25 cellular contexts compared by ENCODE assay signal in the genomic region with DNA sequence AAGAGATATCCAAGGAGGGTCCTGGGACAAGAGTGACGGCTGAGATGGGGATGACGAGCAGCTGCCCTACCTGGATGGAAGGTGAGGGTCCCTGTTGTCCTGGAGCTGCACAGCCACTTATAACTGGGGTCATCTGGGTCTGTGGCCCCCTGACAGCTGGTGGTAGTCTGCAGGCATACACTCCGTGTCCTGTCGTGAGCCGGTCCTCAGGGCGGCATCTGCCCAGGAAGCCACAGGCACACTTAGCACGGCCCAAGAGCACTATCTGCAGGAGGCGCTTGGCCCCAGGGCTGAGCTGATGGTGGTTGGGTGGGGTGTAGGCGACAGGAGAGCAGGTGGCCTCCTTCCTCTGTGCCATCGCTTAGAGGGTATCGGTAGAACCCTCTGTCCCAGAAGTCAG.
A peak's percentile ranks its signal among the peaks of the same experiment; 100 is the strongest.
DNase-seq lines count a peak whose midpoint lies in the region; TF ChIP-seq lines count a peak whose summit lies in the region.
"Had no signal": no experiment of that assay in that cellular context is flagged by ENCODE, and none has a peak within 500 bp of the region (broad histone marks: within the 10 kb centered on the region; RNA-seq: fewer than 3 reads in every experiment).

No MANE protein-coding gene starts in this region.

- H3K36me3 Mint-ChIP-seq in HFFc6 (ENCODE audit: low read depth) (0 out of 2 replicates have a peak, but pooled peaks cover 4% of the 10 kb centered on the region), chondrocyte (ENCODE audit: low read depth) (peaks cover 2% of the 10 kb centered on the region)
- H3K36me3 Mint-ChIP-seq: activated naive CD4-positive, alpha-beta T cell treated with anti-CD3 and anti-CD28 coated beads, Interleukin-2, amount 10 ng/mL, durations not matched to agents 7 days and 5 days; CD14-positive monocyte had no signal

- no peak overlapping the region for H2BK5ac ChIP-seq in neuronal stem cell (ENCODE audit: low read length)

- H3K4me3 ChIP-seq in neuronal stem cell (ENCODE audit: low read length in 2 of 2): peak overlapping the region in 1 of 2 donors; percentile 31
- no peak overlapping the region for H3K4me3 ChIP-seq in transverse colon
- H3K4me3 ChIP-seq in breast epithelium: no peak overlapping the region
- H3K4me3 ChIP-seq: left lung, suprapubic skin had no signal

- no peak overlapping the region for H3K14ac ChIP-seq in neuronal stem cell (ENCODE audit: low read length)

- intact Hi-C loops in transverse colon (cut with DNase I; ENCODE audit: low total_unique reads): no loop called here
- intact Hi-C loops in breast epithelium (cut with DNase I; ENCODE audit: low total_unique reads): no loop called here

- no peak overlapping the region for H3K4ac ChIP-seq in neuronal stem cell (ENCODE audit: low read length)

- no peak for TF ChIP-seq EP300 in transverse colon (IDR thresholded peaks at IDR 0.05; ENCODE audit: low read depth)

- H3K4me1 Mint-ChIP-seq in HFFc6 (ENCODE audit: low read depth) (peaks cover 67% of the 10 kb centered on the region), chondrocyte (ENCODE audit: low read depth) (peaks cover 94% of the 10 kb centered on the region)
- H3K4me1 Mint-ChIP-seq: activated naive CD4-positive, alpha-beta T cell treated with anti-CD3 and anti-CD28 coated beads, Interleukin-2, amount 10 ng/mL, durations not matched to agents 7 days and 5 days had no signal

- DNase-seq in HFFc6: no peak
- no peak for DNase-seq in chondrocyte (ENCODE audit: low spot score)
- no peak for DNase-seq in neuronal stem cell (ENCODE audit: low spot score)
- no peak for DNase-seq in transverse colon
- DNase-seq in Kasumi-1 (lab: John Stamatoyannopoulos, UW): no peak
- DNase-seq in breast epithelium (ENCODE audit: low spot score in 2 of 2): no peak
- no peak for DNase-seq in HK-2 (ENCODE audit: unreplicated experiment)
- DNase-seq: activated CD4-positive, alpha-beta T cell treated with anti-CD3 and anti-CD28 coated beads, Interleukin-2, amount 50 U/mL, for 48 hours; activated CD4-positive, CD25-positive, alpha-beta regulatory T cell; activated naive CD4-positive, alpha-beta T cell treated with anti-CD3 and anti-CD28 coated beads, Interleukin-2, amount 10 ng/mL, durations not matched to agents 7 days and 5 days; amygdala; cortex of kidney; DMS79 treated with DMSO at 0.1 percent for 48 hours; effector memory CD8-positive, alpha-beta T cell; foreskin melanocyte; GF-D8; hypothalamus; KG1; left lung; NCI-H1436; NCI-H2081 treated with DMSO at 0.1 percent for 48 hours; T-helper 1 cell had no signal

- no peak overlapping the region for H2BK120ac ChIP-seq in neuronal stem cell (ENCODE audit: low read depth, low read length)

- no peak overlapping the region for H2BK12ac ChIP-seq in neuronal stem cell (ENCODE audit: low read length)

- no peak overlapping the region for H2AK5ac ChIP-seq in neuronal stem cell (ENCODE audit: low read depth, low read length)

- no peak overlapping the region for H3K23ac ChIP-seq in neuronal stem cell (ENCODE audit: low read depth, low read length, poor library complexity)

- no peak overlapping the region for H4K91ac ChIP-seq in neuronal stem cell (ENCODE audit: low read depth, low read length, poor library complexity)

- H3K36me3 ChIP-seq in neuronal stem cell (replicated peaks in 1 of 2; ENCODE audit: control insufficient read depth in 2 of 2, insufficient read depth in 2 of 2, low read length in 2 of 2) (no peaks in the 10 kb centered on the region), transverse colon (no peaks in the 10 kb centered on the region), breast epithelium (no peaks in the 10 kb centered on the region)
- H3K36me3 ChIP-seq: left lung, suprapubic skin had no signal

- H3K9me3 ChIP-seq in neuronal stem cell (replicated peaks in 1 of 2; ENCODE audit: control insufficient read depth in 2 of 2, insufficient read depth in 1 of 2, low read depth in 1 of 2, low read length in 2 of 2) (no peaks in the 10 kb centered on the region), transverse colon (no peaks in the 10 kb centered on the region), breast epithelium (no peaks in the 10 kb centered on the region)
- H3K9me3 ChIP-seq: left lung, suprapubic skin had no signal

- no peak overlapping the region for H2AFZ ChIP-seq in neuronal stem cell (ENCODE audit: low read length)

- peaks cover 4% of the 10 kb centered on the region; the same call in 1 of the 2 replicates for H3K27me3 Mint-ChIP-seq in HFFc6 (ENCODE audit: insufficient read depth)
- no peaks in the 10 kb centered on the region for H3K27me3 Mint-ChIP-seq in chondrocyte (ENCODE audit: low read depth)

- H3K27ac ChIP-seq in neuronal stem cell (replicated peaks; ENCODE audit: low read length) (no peak overlapping the region), transverse colon (peak overlapping the region; percentile 44 to 76 (median 65)), breast epithelium (peak overlapping the region in 1 of 2 donors; percentile 80)
- H3K27ac ChIP-seq: RWPE1, suprapubic skin had no signal

- H3K4me1 ChIP-seq in neuronal stem cell (ENCODE audit: control insufficient read depth in 2 of 2, insufficient read depth in 1 of 2, low read depth in 1 of 2, low read length in 2 of 2): peaks cover 1 to 6% of the 10 kb centered on the region in 2 donors
- H3K4me1 ChIP-seq in transverse colon: peaks cover 2 to 20% (median 11%) of the 10 kb centered on the region in 4 donors
- H3K4me1 ChIP-seq in breast epithelium: peaks cover 3 to 7% of the 10 kb centered on the region in 2 donors

- H4K8ac ChIP-seq in neuronal stem cell (ENCODE audit: low read depth, low read length): no peak overlapping the region

- no peak overlapping the region for H3K9ac ChIP-seq in neuronal stem cell (ENCODE audit: low read depth, low read length, poor library complexity)

- H2BK15ac ChIP-seq in neuronal stem cell (ENCODE audit: low read length): no peak overlapping the region

- H3K27me3 ChIP-seq in neuronal stem cell (ENCODE audit: control insufficient read depth in 3 of 3, insufficient read depth in 3 of 3, low read depth in 1 of 3, low read length in 3 of 3) (no peaks in the 10 kb centered on the region), transverse colon (no peaks in the 10 kb centered on the region), breast epithelium (no peaks in the 10 kb centered on the region)
- H3K27me3 ChIP-seq: left lung, suprapubic skin had no signal

- H3K79me1 ChIP-seq in neuronal stem cell (ENCODE audit: low read depth, low read length): no peaks in the 10 kb centered on the region

- peak overlapping the region; percentile 72 for H3K18ac ChIP-seq in neuronal stem cell (ENCODE audit: low read length)

- H3K9me3 Mint-ChIP-seq in HFFc6: no peaks in the 10 kb centered on the region
- no peaks in the 10 kb centered on the region for H3K9me3 Mint-ChIP-seq in chondrocyte (ENCODE audit: low read depth)
- H3K9me3 Mint-ChIP-seq: activated naive CD4-positive, alpha-beta T cell treated with anti-CD3 and anti-CD28 coated beads, Interleukin-2, amount 10 ng/mL, durations not matched to agents 7 days and 5 days; CD14-positive monocyte; effector memory CD8-positive, alpha-beta T cell had no signal

- in situ Hi-C loops in transverse colon (cut with MboI; ENCODE audit: low pct_ligation_motif_present in 1 of 4, low pct_unique_long_range_greater_than_20kb in 1 of 4, low sequenced_read_pairs in 3 of 4): no loop called here

- TF ChIP-seq POLR2A in transverse colon (IDR thresholded peaks at IDR 0.05): no peak
- TF ChIP-seq POLR2A in breast epithelium (IDR thresholded peaks at IDR 0.05): no peak

- no peak overlapping the region for H3K4me2 ChIP-seq in neuronal stem cell (ENCODE audit: insufficient read depth, low read length, poor library complexity, severe bottlenecking)

- WGBS in neuronal stem cell (ENCODE audit: extremely low coverage in 2 of 2, insufficient read length in 2 of 2, insufficient replicate concordance in 1 of 2), 2 donors: no CpG with 5 or more reads among the region's 11 CpGs
- WGBS in transverse colon (ENCODE audit: low coverage in 1 of 2), 2 donors: 76 to 100% methylated on average over 1 to 11 of the region's 11 CpGs

- peak overlapping the region; percentile 96 for H3K27ac Mint-ChIP-seq in HFFc6
- H3K27ac Mint-ChIP-seq in chondrocyte (ENCODE audit: unreplicated experiment): peak overlapping the region; percentile 96
- H3K27ac Mint-ChIP-seq: activated naive CD4-positive, alpha-beta T cell treated with anti-CD3 and anti-CD28 coated beads, Interleukin-2, amount 10 ng/mL, durations not matched to agents 7 days and 5 days; CD14-positive monocyte; effector memory CD8-positive, alpha-beta T cell had no signal

- H3K4me3 Mint-ChIP-seq in HFFc6: no peak overlapping the region
- H3K4me3 Mint-ChIP-seq in chondrocyte (ENCODE audit: unreplicated experiment): no peak overlapping the region
- H3K4me3 Mint-ChIP-seq: activated naive CD4-positive, alpha-beta T cell treated with anti-CD3 and anti-CD28 coated beads, Interleukin-2, amount 10 ng/mL, durations not matched to agents 7 days and 5 days; CD14-positive monocyte; effector memory CD8-positive, alpha-beta T cell had no signal

- TF ChIP-seq CTCF in HFFc6 (IDR thresholded peaks at IDR 0.05) (no peak), chondrocyte (IDR thresholded peaks at IDR 0.05) (no peak), transverse colon (IDR thresholded peaks at IDR 0.05) (no peak), breast epithelium (IDR thresholded peaks at IDR 0.05) (no peak)
